In the genomic region with DNA sequence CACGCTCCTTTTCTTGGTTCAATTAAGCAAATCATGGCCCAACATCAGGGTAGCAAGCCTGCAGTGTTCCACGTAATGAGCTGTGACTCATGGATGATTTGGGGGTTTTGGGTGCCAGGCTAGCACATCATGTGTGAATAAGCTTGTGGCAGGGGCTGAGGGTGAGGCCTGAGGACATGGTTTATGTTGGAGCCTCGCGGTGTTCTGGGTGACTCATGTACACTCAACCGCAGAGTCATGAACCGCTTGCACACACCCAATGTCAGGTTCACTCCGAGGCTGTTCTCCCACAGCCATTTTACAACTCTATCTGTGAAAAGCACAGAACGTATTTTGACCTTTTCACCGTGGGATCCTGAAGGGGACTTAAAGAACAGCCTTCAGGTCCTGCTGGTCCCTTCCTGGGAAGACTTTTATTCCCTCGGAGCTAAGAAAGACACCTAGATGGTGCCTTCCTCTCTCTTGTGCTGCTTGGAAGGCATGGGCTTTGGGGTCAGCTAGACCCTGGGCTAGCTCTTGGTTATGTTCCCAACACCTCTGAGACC, we compare ENCODE assay signal across 1 cellular context.
TF ChIP-seq lines count a peak whose summit lies in the region.

No MANE protein-coding gene starts in this region.

TF ChIP-seq in SK-N-SH treated with all-trans-retinoic acid at 6 μM for 48 hours, 23 proteins besides CTCF, POLR2A, EP300 and RAD21 (continued from another document):
- TF ChIP-seq, protein P1, sequence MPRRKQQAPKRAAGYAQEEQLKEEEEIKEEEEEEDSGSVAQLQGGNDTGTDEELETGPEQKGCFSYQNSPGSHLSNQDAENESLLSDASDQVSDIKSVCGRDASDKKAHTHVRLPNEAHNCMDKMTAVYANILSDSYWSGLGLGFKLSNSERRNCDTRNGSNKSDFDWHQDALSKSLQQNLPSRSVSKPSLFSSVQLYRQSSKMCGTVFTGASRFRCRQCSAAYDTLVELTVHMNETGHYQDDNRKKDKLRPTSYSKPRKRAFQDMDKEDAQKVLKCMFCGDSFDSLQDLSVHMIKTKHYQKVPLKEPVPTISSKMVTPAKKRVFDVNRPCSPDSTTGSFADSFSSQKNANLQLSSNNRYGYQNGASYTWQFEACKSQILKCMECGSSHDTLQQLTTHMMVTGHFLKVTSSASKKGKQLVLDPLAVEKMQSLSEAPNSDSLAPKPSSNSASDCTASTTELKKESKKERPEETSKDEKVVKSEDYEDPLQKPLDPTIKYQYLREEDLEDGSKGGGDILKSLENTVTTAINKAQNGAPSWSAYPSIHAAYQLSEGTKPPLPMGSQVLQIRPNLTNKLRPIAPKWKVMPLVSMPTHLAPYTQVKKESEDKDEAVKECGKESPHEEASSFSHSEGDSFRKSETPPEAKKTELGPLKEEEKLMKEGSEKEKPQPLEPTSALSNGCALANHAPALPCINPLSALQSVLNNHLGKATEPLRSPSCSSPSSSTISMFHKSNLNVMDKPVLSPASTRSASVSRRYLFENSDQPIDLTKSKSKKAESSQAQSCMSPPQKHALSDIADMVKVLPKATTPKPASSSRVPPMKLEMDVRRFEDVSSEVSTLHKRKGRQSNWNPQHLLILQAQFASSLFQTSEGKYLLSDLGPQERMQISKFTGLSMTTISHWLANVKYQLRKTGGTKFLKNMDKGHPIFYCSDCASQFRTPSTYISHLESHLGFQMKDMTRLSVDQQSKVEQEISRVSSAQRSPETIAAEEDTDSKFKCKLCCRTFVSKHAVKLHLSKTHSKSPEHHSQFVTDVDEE (CRISPR knock-in tag; IDR thresholded peaks at IDR 0.05): no peak
